Comparison of ENCODE assay signal across 8 cellular contexts in genomic region chr20:35306931-35307517, GRCh38. TPM values are rescaled to one million over a fixed set of nuclear protein-coding genes. Genes with fewer than 3 reads are reported as not detected.
DNase-seq lines count a peak whose midpoint lies in the region; ATAC-seq and TF ChIP-seq lines count a peak whose summit lies in the region.

No MANE protein-coding gene starts in this region.

- TF ChIP-seq POLR2A in prostate gland (IDR thresholded peaks at IDR 0.05) = no peak

- no peaks in the 10 kb centered on the region for H3K27me3 ChIP-seq in prostate gland (replicated peaks; ENCODE audit: insufficient read depth)

- no peaks in the 10 kb centered on the region for H3K27me3 Mint-ChIP-seq in activated T-helper 1 cell treated with anti-CD3 and anti-CD28 coated beads, Interleukin-12 subunit alpha, Interleukin-12 subunit beta, Interleukin-2, Interleukin-4 antibody, amounts not matched to agents 30 ng/mL and 10 ng/mL and 1 ng/mL, durations not matched to agents 14 hours and 24 hours and 36 hours (ENCODE audit: insufficient read depth)

- H3K4me3 ChIP-seq in AG04449 (ENCODE audit: low read depth, low read length) (no peak overlapping the region), prostate gland (no peak overlapping the region)

- H3K4me1 Mint-ChIP-seq in activated T-helper 1 cell treated with anti-CD3 and anti-CD28 coated beads, Interleukin-12 subunit alpha, Interleukin-12 subunit beta, Interleukin-2, Interleukin-4 antibody, amounts not matched to agents 30 ng/mL and 10 ng/mL and 1 ng/mL, durations not matched to agents 14 hours and 24 hours and 36 hours (ENCODE audit: low read depth) = peaks cover 42% of the 10 kb centered on the region

- no peaks in the 10 kb centered on the region for H3K9me3 Mint-ChIP-seq in activated T-helper 1 cell treated with anti-CD3 and anti-CD28 coated beads, Interleukin-12 subunit alpha, Interleukin-12 subunit beta, Interleukin-2, Interleukin-4 antibody, amounts not matched to agents 30 ng/mL and 10 ng/mL and 1 ng/mL, durations not matched to agents 14 hours and 24 hours and 36 hours

- intact Hi-C loops in activated T-helper 1 cell treated with anti-CD3 and anti-CD28 coated beads, Interleukin-12 subunit alpha, Interleukin-12 subunit beta, Interleukin-2, Interleukin-4 antibody, amounts not matched to agents 30 ng/mL and 10 ng/mL and 1 ng/mL, durations not matched to agents 14 hours and 24 hours and 36 hours (cut with micrococcal nuclease) = loop anchor here (10.0 kb wide), 1 partner anchor 358 kb away; the partner anchor contains the start of genes CPNE1 and RBM12
- intact Hi-C loops in head of caudate nucleus (cut with DNase I) (loop anchor here (10.0 kb wide), 1 partner anchor 138 kb away; no protein-coding TSS in a partner anchor), prostate gland (cut with DNase I) (no loop called here)

- peaks cover 13% of the 10 kb centered on the region for H3K36me3 Mint-ChIP-seq in activated T-helper 1 cell treated with anti-CD3 and anti-CD28 coated beads, Interleukin-12 subunit alpha, Interleukin-12 subunit beta, Interleukin-2, Interleukin-4 antibody, amounts not matched to agents 30 ng/mL and 10 ng/mL and 1 ng/mL, durations not matched to agents 14 hours and 24 hours and 36 hours (ENCODE audit: low read depth)

- H3K4me1 ChIP-seq in prostate gland (replicated peaks) = peaks cover 13% of the 10 kb centered on the region

- H3K9me3 ChIP-seq in prostate gland = no peaks in the 10 kb centered on the region

- no peak for ATAC-seq in GM19035 (IDR thresholded peaks at IDR 0.05; ENCODE audit: unreplicated experiment)

- POLR2A ChIA-PET in AG04449 (lab: Yijun Ruan, JAX) (interaction anchor here (0.9 to 7.1 kb wide), 2 partner anchors 12 to 136 kb away, joined by 3 to 62 read pairs; no protein-coding TSS in a partner anchor), GM10248 (lab: Yijun Ruan, JAX) (no interaction called here)

- peak overlapping the region; percentile 1 for H3K27ac Mint-ChIP-seq in activated T-helper 1 cell treated with anti-CD3 and anti-CD28 coated beads, Interleukin-12 subunit alpha, Interleukin-12 subunit beta, Interleukin-2, Interleukin-4 antibody, amounts not matched to agents 30 ng/mL and 10 ng/mL and 1 ng/mL, durations not matched to agents 14 hours and 24 hours and 36 hours

- peaks cover 0 to 5% of the 10 kb centered on the region in 2 donors for H3K36me3 ChIP-seq in prostate gland

- peak; percentile 96 for TF ChIP-seq CTCF in AG04449 (IDR thresholded peaks at IDR 0.05; ENCODE audit: insufficient read depth, low read length, missing control alignments)
- TF ChIP-seq CTCF in GM10248 (IDR thresholded peaks at IDR 0.05; ENCODE audit: control extremely low read depth, extremely low read depth, low read depth, missing control alignments) = peak; percentile 66
- peak; percentile 17 to 52 (median 40) for TF ChIP-seq CTCF in prostate gland (IDR thresholded peaks at IDR 0.05)

- DNase-seq in AG04449 (ENCODE audit: low read depth, low spot score) (no peak), GM10248 (ENCODE audit: extremely low spot score) (no peak), NCI-H526 (lab: John Stamatoyannopoulos, UW) (peak; percentile 40 to 75), head of caudate nucleus (peak in 38 of 42 donors; percentile 22 to 82 (median 54)), prostate gland (ENCODE audit: low spot score) (no peak)
- no peak for DNase-seq in activated T-helper 1 cell treated with anti-CD3 and anti-CD28 coated beads, Interleukin-12 subunit alpha, Interleukin-12 subunit beta, Interleukin-2, Interleukin-4 antibody, amounts not matched to agents 30 ng/mL and 10 ng/mL and 1 ng/mL, durations not matched to agents 14 hours and 24 hours and 36 hours (ENCODE audit: low spot score)
- DNase-seq in stimulated activated naive CD4-positive, alpha-beta T cell treated with Interleukin-2 at 50 U/mL for 16 hours (lab: John Stamatoyannopoulos, UW) = no peak

- no peak overlapping the region for H3K4me3 Mint-ChIP-seq in activated T-helper 1 cell treated with anti-CD3 and anti-CD28 coated beads, Interleukin-12 subunit alpha, Interleukin-12 subunit beta, Interleukin-2, Interleukin-4 antibody, amounts not matched to agents 30 ng/mL and 10 ng/mL and 1 ng/mL, durations not matched to agents 14 hours and 24 hours and 36 hours

- 44% methylated on average over 4 of the region's 4 CpGs for WGBS in prostate gland

- H3K27ac ChIP-seq in prostate gland = peak overlapping the region; percentile 48 to 55

- CTCF ChIA-PET in AG04449 (lab: Yijun Ruan, JAX) = interaction anchor here (0.8 to 22.5 kb wide), 30 partner anchors 13 to 211 kb away, joined by 3 to 662 read pairs (median 7); partner anchors contain the start of genes CEP250, EDEM2, EIF6 and FAM83C
- CTCF ChIA-PET in GM10248 (lab: Yijun Ruan, JAX) = interaction anchor here (0.7 to 12.8 kb wide), 19 partner anchors 8 to 212 kb away, joined by 3 to 108 read pairs (median 4); partner anchors contain the start of gene CEP250

RNA-seq across cellular contexts. Expression of gene FAM83C, which starts 14.8 kb away (rescaled TPM):
- total RNA-seq in activated T-helper 1 cell treated with anti-CD3 and anti-CD28 coated beads, Interleukin-12 subunit alpha, Interleukin-12 subunit beta, Interleukin-2, Interleukin-4 antibody, amounts not matched to agents 30 ng/mL and 10 ng/mL and 1 ng/mL, durations not matched to agents 14 hours and 24 hours and 36 hours = not detected in 2 replicates
- total RNA-seq in prostate gland = under 1 TPM; 0.28 to 0.36 TPM

RNA-seq across cellular contexts. Expression of gene EIF6, which starts 22.5 kb away (rescaled TPM):
- total RNA-seq in activated T-helper 1 cell treated with anti-CD3 and anti-CD28 coated beads, Interleukin-12 subunit alpha, Interleukin-12 subunit beta, Interleukin-2, Interleukin-4 antibody, amounts not matched to agents 30 ng/mL and 10 ng/mL and 1 ng/mL, durations not matched to agents 14 hours and 24 hours and 36 hours = 232 TPM in 2 replicates
- 10 to 100 TPM; 78.2 to 93.9 TPM for total RNA-seq in prostate gland

RNA-seq across cellular contexts. Expression of gene MMP24OS, which starts 29.1 kb away (rescaled TPM):
- 25.0 and 27.0 TPM in 2 replicates for total RNA-seq in activated T-helper 1 cell treated with anti-CD3 and anti-CD28 coated beads, Interleukin-12 subunit alpha, Interleukin-12 subunit beta, Interleukin-2, Interleukin-4 antibody, amounts not matched to agents 30 ng/mL and 10 ng/mL and 1 ng/mL, durations not matched to agents 14 hours and 24 hours and 36 hours
- total RNA-seq in prostate gland = 10 to 100 TPM; 35.4 to 65.8 TPM

Comparison
In these comparisons a context has a peak if more than half of its experiments do, and no peak if none do; other contexts are left out.
1. DNase-seq: peak in NCI-H526 (2 of 2) and head of caudate nucleus (38 of 42); none in AG04449 (single experiment), GM10248 (single experiment), activated T-helper 1 cell treated with anti-CD3 and anti-CD28 coated beads, Interleukin-12 subunit alpha, Interleukin-12 subunit beta, Interleukin-2, Interleukin-4 antibody, amounts not matched to agents 30 ng/mL and 10 ng/mL and 1 ng/mL, durations not matched to agents 14 hours and 24 hours and 36 hours (single experiment), prostate gland (single experiment) and stimulated activated naive CD4-positive, alpha-beta T cell treated with Interleukin-2 at 50 U/mL for 16 hours (single experiment).
2. CTCF ChIP-seq: peak in every context shown above with its lines; median percentile 96 in AG04449; 66 in GM10248; 40 in prostate gland.